Comparison of ENCODE assay signal across 1 cellular context in the genomic region with DNA sequence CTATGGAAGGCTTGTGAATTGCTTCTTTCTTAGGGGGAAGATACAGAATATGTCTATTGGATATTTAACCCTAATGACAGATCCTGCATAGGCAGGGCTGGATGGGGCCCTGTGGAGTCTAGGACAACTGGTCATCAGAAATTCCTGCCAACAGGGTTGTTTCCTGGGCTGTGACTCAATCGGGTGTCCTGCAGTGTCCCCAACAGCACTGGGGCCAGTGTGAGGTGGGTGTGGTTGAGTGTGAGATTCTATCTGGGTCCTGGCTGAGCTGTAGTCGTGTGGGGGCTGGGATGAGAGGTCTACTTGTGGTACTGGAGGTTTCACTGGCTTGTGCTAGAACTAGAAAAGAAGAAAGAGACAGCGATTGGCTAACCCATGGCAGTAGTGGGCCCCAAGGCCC.
TF ChIP-seq lines count a peak whose summit lies in the region.

No MANE protein-coding gene starts in this region.

TF ChIP-seq in K562, 482 proteins besides CTCF, POLR2A, EP300 and RAD21 (continued from another document and continues in another):
- TF ChIP-seq, protein P1, sequence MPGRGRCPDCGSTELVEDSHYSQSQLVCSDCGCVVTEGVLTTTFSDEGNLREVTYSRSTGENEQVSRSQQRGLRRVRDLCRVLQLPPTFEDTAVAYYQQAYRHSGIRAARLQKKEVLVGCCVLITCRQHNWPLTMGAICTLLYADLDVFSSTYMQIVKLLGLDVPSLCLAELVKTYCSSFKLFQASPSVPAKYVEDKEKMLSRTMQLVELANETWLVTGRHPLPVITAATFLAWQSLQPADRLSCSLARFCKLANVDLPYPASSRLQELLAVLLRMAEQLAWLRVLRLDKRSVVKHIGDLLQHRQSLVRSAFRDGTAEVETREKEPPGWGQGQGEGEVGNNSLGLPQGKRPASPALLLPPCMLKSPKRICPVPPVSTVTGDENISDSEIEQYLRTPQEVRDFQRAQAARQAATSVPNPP (IDR thresholded peaks at IDR 0.05; ENCODE audit: borderline replicate concordance, insufficient read depth, insufficient read length) = no peak
- TF ChIP-seq, protein P2, sequence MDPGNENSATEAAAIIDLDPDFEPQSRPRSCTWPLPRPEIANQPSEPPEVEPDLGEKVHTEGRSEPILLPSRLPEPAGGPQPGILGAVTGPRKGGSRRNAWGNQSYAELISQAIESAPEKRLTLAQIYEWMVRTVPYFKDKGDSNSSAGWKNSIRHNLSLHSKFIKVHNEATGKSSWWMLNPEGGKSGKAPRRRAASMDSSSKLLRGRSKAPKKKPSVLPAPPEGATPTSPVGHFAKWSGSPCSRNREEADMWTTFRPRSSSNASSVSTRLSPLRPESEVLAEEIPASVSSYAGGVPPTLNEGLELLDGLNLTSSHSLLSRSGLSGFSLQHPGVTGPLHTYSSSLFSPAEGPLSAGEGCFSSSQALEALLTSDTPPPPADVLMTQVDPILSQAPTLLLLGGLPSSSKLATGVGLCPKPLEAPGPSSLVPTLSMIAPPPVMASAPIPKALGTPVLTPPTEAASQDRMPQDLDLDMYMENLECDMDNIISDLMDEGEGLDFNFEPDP (CRISPR knock-in tag; IDR thresholded peaks at IDR 0.05) = no peak
- no peak for TF ChIP-seq ZC3H4 (CRISPR knock-in tag; IDR thresholded peaks at IDR 0.05; ENCODE audit: borderline replicate concordance)
- 0 out of 4 replicates have a peak, but pooled peaks of 1 of the 2 experiments have one; percentile 35 for TF ChIP-seq HDAC1 (IDR thresholded peaks at IDR 0.05)
- 0 out of 2 replicates have a peak, but pooled peaks have one; percentile 33 for TF ChIP-seq ETV5 (CRISPR knock-in tag; IDR thresholded peaks at IDR 0.05; ENCODE audit: low read depth)
- no peak for TF ChIP-seq MED1 (CRISPR knock-in tag; IDR thresholded peaks at IDR 0.05; ENCODE audit: borderline replicate concordance)
- TF ChIP-seq L3MBTL2 (IDR thresholded peaks at IDR 0.05) = peak; percentile 45; the same call in 1 of the 2 replicates
- TF ChIP-seq, protein P3, sequence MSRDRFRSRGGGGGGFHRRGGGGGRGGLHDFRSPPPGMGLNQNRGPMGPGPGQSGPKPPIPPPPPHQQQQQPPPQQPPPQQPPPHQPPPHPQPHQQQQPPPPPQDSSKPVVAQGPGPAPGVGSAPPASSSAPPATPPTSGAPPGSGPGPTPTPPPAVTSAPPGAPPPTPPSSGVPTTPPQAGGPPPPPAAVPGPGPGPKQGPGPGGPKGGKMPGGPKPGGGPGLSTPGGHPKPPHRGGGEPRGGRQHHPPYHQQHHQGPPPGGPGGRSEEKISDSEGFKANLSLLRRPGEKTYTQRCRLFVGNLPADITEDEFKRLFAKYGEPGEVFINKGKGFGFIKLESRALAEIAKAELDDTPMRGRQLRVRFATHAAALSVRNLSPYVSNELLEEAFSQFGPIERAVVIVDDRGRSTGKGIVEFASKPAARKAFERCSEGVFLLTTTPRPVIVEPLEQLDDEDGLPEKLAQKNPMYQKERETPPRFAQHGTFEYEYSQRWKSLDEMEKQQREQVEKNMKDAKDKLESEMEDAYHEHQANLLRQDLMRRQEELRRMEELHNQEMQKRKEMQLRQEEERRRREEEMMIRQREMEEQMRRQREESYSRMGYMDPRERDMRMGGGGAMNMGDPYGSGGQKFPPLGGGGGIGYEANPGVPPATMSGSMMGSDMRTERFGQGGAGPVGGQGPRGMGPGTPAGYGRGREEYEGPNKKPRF (IDR thresholded peaks at IDR 0.05; ENCODE audit: low read depth, low read length) = no peak
- TF ChIP-seq TAF9B (IDR thresholded peaks at IDR 0.05; ENCODE audit: partially characterized antibody) = peak; percentile 47
- TF ChIP-seq ZNF57 (CRISPR knock-in tag; IDR thresholded peaks at IDR 0.05) = no peak
- no peak for TF ChIP-seq KAT8 (IDR thresholded peaks at IDR 0.05; ENCODE audit: low read depth)
- TF ChIP-seq, protein P4, sequence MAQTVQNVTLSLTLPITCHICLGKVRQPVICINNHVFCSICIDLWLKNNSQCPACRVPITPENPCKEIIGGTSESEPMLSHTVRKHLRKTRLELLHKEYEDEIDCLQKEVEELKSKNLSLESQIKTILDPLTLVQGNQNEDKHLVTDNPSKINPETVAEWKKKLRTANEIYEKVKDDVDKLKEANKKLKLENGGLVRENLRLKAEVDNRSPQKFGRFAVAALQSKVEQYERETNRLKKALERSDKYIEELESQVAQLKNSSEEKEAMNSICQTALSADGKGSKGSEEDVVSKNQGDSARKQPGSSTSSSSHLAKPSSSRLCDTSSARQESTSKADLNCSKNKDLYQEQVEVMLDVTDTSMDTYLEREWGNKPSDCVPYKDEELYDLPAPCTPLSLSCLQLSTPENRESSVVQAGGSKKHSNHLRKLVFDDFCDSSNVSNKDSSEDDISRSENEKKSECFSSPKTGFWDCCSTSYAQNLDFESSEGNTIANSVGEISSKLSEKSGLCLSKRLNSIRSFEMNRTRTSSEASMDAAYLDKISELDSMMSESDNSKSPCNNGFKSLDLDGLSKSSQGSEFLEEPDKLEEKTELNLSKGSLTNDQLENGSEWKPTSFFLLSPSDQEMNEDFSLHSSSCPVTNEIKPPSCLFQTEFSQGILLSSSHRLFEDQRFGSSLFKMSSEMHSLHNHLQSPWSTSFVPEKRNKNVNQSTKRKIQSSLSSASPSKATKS (CRISPR knock-in tag; IDR thresholded peaks at IDR 0.05) = no peak
- TF ChIP-seq TCFL5 (CRISPR knock-in tag; conservative IDR thresholded peaks at IDR 0.05) = no peak
- TF ChIP-seq, protein P5, sequence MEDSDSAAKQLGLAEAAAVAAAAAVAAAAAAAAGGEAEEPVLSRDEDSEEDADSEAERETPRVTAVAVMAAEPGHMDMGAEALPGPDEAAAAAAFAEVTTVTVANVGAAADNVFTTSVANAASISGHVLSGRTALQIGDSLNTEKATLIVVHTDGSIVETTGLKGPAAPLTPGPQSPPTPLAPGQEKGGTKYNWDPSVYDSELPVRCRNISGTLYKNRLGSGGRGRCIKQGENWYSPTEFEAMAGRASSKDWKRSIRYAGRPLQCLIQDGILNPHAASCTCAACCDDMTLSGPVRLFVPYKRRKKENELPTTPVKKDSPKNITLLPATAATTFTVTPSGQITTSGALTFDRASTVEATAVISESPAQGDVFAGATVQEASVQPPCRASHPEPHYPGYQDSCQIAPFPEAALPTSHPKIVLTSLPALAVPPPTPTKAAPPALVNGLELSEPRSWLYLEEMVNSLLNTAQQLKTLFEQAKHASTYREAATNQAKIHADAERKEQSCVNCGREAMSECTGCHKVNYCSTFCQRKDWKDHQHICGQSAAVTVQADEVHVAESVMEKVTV (CRISPR knock-in tag; IDR thresholded peaks at IDR 0.05) = no peak
- TF ChIP-seq, protein P6, sequence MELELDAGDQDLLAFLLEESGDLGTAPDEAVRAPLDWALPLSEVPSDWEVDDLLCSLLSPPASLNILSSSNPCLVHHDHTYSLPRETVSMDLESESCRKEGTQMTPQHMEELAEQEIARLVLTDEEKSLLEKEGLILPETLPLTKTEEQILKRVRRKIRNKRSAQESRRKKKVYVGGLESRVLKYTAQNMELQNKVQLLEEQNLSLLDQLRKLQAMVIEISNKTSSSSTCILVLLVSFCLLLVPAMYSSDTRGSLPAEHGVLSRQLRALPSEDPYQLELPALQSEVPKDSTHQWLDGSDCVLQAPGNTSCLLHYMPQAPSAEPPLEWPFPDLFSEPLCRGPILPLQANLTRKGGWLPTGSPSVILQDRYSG (tag; conservative IDR thresholded peaks at IDR 0.05; ENCODE audit: low read depth) = 0 out of 2 replicates have a peak, but pooled peaks have one; percentile 40
- TF ChIP-seq DMBX1 (CRISPR knock-in tag; IDR thresholded peaks at IDR 0.05; ENCODE audit: borderline replicate concordance) = peak; percentile 39
- no peak for TF ChIP-seq HMG20A (CRISPR knock-in tag; conservative IDR thresholded peaks at IDR 0.05)
- no peak for TF ChIP-seq KDM4B (IDR thresholded peaks at IDR 0.05; ENCODE audit: borderline replicate concordance in 2 of 2, low read depth in 1 of 2)
- TF ChIP-seq, protein P7, sequence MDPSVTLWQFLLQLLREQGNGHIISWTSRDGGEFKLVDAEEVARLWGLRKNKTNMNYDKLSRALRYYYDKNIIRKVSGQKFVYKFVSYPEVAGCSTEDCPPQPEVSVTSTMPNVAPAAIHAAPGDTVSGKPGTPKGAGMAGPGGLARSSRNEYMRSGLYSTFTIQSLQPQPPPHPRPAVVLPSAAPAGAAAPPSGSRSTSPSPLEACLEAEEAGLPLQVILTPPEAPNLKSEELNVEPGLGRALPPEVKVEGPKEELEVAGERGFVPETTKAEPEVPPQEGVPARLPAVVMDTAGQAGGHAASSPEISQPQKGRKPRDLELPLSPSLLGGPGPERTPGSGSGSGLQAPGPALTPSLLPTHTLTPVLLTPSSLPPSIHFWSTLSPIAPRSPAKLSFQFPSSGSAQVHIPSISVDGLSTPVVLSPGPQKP (CRISPR knock-in tag; IDR thresholded peaks at IDR 0.05) = no peak
- no peak for TF ChIP-seq ZNF253 (CRISPR knock-in tag; conservative IDR thresholded peaks at IDR 0.05)
- no peak for TF ChIP-seq ZNF124 (CRISPR knock-in tag; IDR thresholded peaks at IDR 0.05)
- TF ChIP-seq BRD9 (IDR thresholded peaks at IDR 0.05; ENCODE audit: low read depth, partially characterized antibody) = peak; percentile 61
- no peak for TF ChIP-seq ZNF133 (CRISPR knock-in tag; IDR thresholded peaks at IDR 0.05)
- TF ChIP-seq DPF2 (IDR thresholded peaks at IDR 0.05) = peak; percentile 89
- no peak for TF ChIP-seq BHLHE40 (IDR thresholded peaks at IDR 0.05; ENCODE audit: low read length)
- TF ChIP-seq, protein P8, sequence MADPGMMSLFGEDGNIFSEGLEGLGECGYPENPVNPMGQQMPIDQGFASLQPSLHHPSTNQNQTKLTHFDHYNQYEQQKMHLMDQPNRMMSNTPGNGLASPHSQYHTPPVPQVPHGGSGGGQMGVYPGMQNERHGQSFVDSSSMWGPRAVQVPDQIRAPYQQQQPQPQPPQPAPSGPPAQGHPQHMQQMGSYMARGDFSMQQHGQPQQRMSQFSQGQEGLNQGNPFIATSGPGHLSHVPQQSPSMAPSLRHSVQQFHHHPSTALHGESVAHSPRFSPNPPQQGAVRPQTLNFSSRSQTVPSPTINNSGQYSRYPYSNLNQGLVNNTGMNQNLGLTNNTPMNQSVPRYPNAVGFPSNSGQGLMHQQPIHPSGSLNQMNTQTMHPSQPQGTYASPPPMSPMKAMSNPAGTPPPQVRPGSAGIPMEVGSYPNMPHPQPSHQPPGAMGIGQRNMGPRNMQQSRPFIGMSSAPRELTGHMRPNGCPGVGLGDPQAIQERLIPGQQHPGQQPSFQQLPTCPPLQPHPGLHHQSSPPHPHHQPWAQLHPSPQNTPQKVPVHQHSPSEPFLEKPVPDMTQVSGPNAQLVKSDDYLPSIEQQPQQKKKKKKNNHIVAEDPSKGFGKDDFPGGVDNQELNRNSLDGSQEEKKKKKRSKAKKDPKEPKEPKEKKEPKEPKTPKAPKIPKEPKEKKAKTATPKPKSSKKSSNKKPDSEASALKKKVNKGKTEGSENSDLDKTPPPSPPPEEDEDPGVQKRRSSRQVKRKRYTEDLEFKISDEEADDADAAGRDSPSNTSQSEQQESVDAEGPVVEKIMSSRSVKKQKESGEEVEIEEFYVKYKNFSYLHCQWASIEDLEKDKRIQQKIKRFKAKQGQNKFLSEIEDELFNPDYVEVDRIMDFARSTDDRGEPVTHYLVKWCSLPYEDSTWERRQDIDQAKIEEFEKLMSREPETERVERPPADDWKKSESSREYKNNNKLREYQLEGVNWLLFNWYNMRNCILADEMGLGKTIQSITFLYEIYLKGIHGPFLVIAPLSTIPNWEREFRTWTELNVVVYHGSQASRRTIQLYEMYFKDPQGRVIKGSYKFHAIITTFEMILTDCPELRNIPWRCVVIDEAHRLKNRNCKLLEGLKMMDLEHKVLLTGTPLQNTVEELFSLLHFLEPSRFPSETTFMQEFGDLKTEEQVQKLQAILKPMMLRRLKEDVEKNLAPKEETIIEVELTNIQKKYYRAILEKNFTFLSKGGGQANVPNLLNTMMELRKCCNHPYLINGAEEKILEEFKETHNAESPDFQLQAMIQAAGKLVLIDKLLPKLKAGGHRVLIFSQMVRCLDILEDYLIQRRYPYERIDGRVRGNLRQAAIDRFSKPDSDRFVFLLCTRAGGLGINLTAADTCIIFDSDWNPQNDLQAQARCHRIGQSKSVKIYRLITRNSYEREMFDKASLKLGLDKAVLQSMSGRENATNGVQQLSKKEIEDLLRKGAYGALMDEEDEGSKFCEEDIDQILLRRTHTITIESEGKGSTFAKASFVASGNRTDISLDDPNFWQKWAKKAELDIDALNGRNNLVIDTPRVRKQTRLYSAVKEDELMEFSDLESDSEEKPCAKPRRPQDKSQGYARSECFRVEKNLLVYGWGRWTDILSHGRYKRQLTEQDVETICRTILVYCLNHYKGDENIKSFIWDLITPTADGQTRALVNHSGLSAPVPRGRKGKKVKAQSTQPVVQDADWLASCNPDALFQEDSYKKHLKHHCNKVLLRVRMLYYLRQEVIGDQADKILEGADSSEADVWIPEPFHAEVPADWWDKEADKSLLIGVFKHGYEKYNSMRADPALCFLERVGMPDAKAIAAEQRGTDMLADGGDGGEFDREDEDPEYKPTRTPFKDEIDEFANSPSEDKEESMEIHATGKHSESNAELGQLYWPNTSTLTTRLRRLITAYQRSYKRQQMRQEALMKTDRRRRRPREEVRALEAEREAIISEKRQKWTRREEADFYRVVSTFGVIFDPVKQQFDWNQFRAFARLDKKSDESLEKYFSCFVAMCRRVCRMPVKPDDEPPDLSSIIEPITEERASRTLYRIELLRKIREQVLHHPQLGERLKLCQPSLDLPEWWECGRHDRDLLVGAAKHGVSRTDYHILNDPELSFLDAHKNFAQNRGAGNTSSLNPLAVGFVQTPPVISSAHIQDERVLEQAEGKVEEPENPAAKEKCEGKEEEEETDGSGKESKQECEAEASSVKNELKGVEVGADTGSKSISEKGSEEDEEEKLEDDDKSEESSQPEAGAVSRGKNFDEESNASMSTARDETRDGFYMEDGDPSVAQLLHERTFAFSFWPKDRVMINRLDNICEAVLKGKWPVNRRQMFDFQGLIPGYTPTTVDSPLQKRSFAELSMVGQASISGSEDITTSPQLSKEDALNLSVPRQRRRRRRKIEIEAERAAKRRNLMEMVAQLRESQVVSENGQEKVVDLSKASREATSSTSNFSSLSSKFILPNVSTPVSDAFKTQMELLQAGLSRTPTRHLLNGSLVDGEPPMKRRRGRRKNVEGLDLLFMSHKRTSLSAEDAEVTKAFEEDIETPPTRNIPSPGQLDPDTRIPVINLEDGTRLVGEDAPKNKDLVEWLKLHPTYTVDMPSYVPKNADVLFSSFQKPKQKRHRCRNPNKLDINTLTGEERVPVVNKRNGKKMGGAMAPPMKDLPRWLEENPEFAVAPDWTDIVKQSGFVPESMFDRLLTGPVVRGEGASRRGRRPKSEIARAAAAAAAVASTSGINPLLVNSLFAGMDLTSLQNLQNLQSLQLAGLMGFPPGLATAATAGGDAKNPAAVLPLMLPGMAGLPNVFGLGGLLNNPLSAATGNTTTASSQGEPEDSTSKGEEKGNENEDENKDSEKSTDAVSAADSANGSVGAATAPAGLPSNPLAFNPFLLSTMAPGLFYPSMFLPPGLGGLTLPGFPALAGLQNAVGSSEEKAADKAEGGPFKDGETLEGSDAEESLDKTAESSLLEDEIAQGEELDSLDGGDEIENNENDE (IDR thresholded peaks at IDR 0.05; ENCODE audit: low read depth, low read length) = no peak
- TF ChIP-seq CREB1 (IDR thresholded peaks at IDR 0.05) = no peak
- TF ChIP-seq CREB1 (CRISPR knock-in tag; IDR thresholded peaks at IDR 0.05) = no peak
- TF ChIP-seq, protein P9, sequence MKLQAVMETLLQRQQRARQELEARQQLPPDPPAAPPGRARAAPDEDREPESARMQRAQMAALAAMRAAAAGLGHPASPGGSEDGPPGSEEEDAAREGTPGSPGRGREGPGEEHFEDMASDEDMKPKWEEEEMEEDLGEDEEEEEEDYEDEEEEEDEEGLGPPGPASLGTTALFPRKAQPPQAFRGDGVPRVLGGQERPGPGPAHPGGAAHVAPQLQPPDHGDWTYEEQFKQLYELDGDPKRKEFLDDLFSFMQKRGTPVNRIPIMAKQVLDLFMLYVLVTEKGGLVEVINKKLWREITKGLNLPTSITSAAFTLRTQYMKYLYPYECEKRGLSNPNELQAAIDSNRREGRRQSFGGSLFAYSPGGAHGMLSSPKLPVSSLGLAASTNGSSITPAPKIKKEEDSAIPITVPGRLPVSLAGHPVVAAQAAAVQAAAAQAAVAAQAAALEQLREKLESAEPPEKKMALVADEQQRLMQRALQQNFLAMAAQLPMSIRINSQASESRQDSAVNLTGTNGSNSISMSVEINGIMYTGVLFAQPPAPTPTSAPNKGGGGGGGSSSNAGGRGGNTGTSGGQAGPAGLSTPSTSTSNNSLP (IDR thresholded peaks at IDR 0.05; ENCODE audit: borderline replicate concordance, low read depth, low read length) = no peak
